Comparison of ENCODE assay signal across 19 cellular contexts in the genomic region with DNA sequence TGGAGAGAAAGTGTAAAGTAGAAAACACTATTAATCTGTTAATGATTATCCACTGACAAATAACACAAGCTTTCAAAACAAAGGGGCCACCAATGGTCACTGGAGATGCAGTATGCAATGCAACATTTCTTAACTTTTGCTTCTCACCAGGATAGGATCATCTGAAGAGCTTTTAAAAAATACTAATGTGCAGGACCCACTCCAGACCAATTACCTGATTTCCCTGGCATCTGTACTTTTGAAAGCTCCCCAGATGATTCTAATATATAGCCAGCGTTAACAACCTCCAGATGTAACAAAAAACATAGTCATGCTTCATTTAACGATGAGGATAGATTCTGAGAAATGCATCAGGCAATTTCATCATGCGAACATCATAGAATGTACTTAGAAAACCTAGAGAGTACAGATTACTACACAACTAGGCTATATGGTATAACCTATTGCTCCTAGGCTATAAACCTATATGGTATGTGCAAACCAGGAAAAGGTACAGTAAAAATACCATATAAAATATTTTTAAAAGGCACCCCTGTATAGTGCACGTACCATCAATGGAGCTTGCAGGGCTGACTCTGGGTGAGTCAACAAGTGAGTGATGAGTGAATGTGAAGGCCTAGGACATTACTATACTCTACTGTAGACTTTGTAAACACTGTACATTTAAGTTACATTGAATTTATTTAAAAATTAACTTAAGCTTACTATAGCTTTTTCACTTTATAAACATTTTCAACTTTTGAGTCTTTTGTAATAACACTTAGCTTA.
A peak's percentile ranks its signal among the peaks of the same experiment; 100 is the strongest.
DNase-seq lines count a peak whose midpoint lies in the region; ATAC-seq and TF ChIP-seq lines count a peak whose summit lies in the region.
"Had no signal": no experiment of that assay in that cellular context is flagged by ENCODE, and none has a peak within 500 bp of the region (broad histone marks: within the 10 kb centered on the region; RNA-seq: fewer than 3 reads in every experiment).

No MANE protein-coding gene starts in this region.

- DNase-seq in A673 (ENCODE audit: low spot score) (peak; percentile 36), HCEC 1CT (peak; percentile 76), SK-N-MC (ENCODE audit: low read depth, low spot score) (peak; percentile 35), fibroblast of villous mesenchyme (ENCODE audit: low read depth) (peak; percentile 38), adrenal gland (no peak)
- DNase-seq in activated naive CD4-positive, alpha-beta T cell treated with anti-CD3 and anti-CD28 coated beads, Interleukin-2, amount 50 U/mL, for 72 hours (ENCODE audit: low spot score in 2 of 2) = no peak
- DNase-seq: activated naive CD4-positive, alpha-beta T cell treated with anti-CD3 and anti-CD28 coated beads, Interleukin-2, amount 10 ng/mL, durations not matched to agents 7 days and 5 days; activated T-cell treated with anti-CD3 and anti-CD28 coated beads for 4 hours; effector CD8-positive, alpha-beta T cell; KBM-7; NCI-H1436 treated with DMSO at 0.1 percent for 48 hours; sigmoid colon; stimulated activated CD4-positive, alpha-beta T cell treated with anti-CD3 and anti-CD28 coated beads, Interleukin-4, amount 100 ng/mL, for 24 hours; thyroid gland had no signal

- WGBS in adrenal gland, 4 donors = 87 to 94% (median 92%) methylated on average over 4 of the region's 4 CpGs

- H3K9me3 ChIP-seq in A673 (ENCODE audit: low read depth, low read length, poor library complexity, severe bottlenecking) = no peaks in the 10 kb centered on the region
- no peaks in the 10 kb centered on the region for H3K9me3 ChIP-seq in SK-N-MC (ENCODE audit: low read depth, low read length)
- no peaks in the 10 kb centered on the region for H3K9me3 ChIP-seq in adrenal gland (replicated peaks in 1 of 3)
- H3K9me3 ChIP-seq: neutrophil, sigmoid colon, thyroid gland had no signal

- ATAC-seq in esophagus mucosa = no peak
- no peak for ATAC-seq in HG02798 (IDR thresholded peaks at IDR 0.05; ENCODE audit: poor library complexity, unreplicated experiment)
- ATAC-seq in activated naive CD4-positive, alpha-beta T cell treated with anti-CD3 and anti-CD28 coated beads, Interleukin-2, amount 50 U/mL, for 72 hours = no peak

- H3K4me1 ChIP-seq in A673 (ENCODE audit: insufficient read depth, low read length, poor library complexity, severe bottlenecking) = peaks cover 22% of the 10 kb centered on the region
- H3K4me1 ChIP-seq in adrenal gland (replicated peaks in 1 of 2) = peaks cover 9 to 36% of the 10 kb centered on the region in 2 donors

- H3K27ac ChIP-seq in A673 (ENCODE audit: low read depth, low read length, poor library complexity, severe bottlenecking) = peak overlapping the region; percentile 21
- peak overlapping the region; percentile 37 for H3K27ac ChIP-seq in SK-N-MC
- no peak overlapping the region for H3K27ac ChIP-seq in adrenal gland
- H3K27ac ChIP-seq: cardiac muscle cell, neutrophil, RWPE1, sigmoid colon, thyroid gland had no signal

- TF ChIP-seq POLR2A in adrenal gland (IDR thresholded peaks at IDR 0.05) = no peak

- no TSS peak for BruUV-seq in A673 (replicated peaks; lab: Mats Ljungman, UMichigan)

- no peak overlapping the region for H3K27ac Mint-ChIP-seq in activated naive CD4-positive, alpha-beta T cell treated with anti-CD3 and anti-CD28 coated beads, Interleukin-2, amount 50 U/mL, for 72 hours
- H3K27ac Mint-ChIP-seq: activated naive CD4-positive, alpha-beta T cell treated with anti-CD3 and anti-CD28 coated beads, Interleukin-2, amount 10 ng/mL, durations not matched to agents 7 days and 5 days had no signal

- no peak for TF ChIP-seq CTCF in A673 (conservative IDR thresholded peaks at IDR 0.05; ENCODE audit: low read depth, low read length)
- TF ChIP-seq CTCF in fibroblast of villous mesenchyme (IDR thresholded peaks at IDR 0.05; ENCODE audit: insufficient read depth, low read depth, low read length) = no peak
- TF ChIP-seq CTCF in adrenal gland (IDR thresholded peaks at IDR 0.05) = no peak

- no peak overlapping the region for H3K9ac ChIP-seq in SK-N-MC (ENCODE audit: insufficient read length)

- CTCF ChIA-PET in A673 (lab: Charles Lee) = no interaction called here

- POLR2A ChIA-PET in A673 (lab: Charles Lee; ENCODE audit: low non-redundant PET) = no interaction called here

- no peaks in the 10 kb centered on the region for H3K9me3 Mint-ChIP-seq in activated naive CD4-positive, alpha-beta T cell treated with anti-CD3 and anti-CD28 coated beads, Interleukin-2, amount 50 U/mL, for 72 hours
- H3K9me3 Mint-ChIP-seq: activated naive CD4-positive, alpha-beta T cell treated with anti-CD3 and anti-CD28 coated beads, Interleukin-2, amount 10 ng/mL, durations not matched to agents 7 days and 5 days had no signal

- H3K36me3 ChIP-seq in A673 (ENCODE audit: insufficient read depth, low read length, poor library complexity, severe bottlenecking) = no peaks in the 10 kb centered on the region
- no peaks in the 10 kb centered on the region for H3K36me3 ChIP-seq in SK-N-MC (ENCODE audit: insufficient read depth, low read length)
- H3K36me3 ChIP-seq in adrenal gland (replicated peaks in 1 of 2) = no peaks in the 10 kb centered on the region
- H3K36me3 ChIP-seq: cardiac muscle cell, neutrophil, sigmoid colon, thyroid gland had no signal

- intact Hi-C loops in A673 (cut with micrococcal nuclease; ENCODE audit: unreplicated experiment) (no loop called here), adrenal gland (cut with DNase I) (no loop called here)

- H3K4me3 ChIP-seq in A673 (ENCODE audit: low read depth, low read length, poor library complexity, severe bottlenecking) (no peak overlapping the region), SK-N-MC (peak overlapping the region; percentile 20; the same call in 1 of the 2 replicates), fibroblast of villous mesenchyme (ENCODE audit: low read depth, low read length) (no peak overlapping the region), adrenal gland (no peak overlapping the region)
- H3K4me3 ChIP-seq: cardiac muscle cell, sigmoid colon, thyroid gland had no signal

- no peaks in the 10 kb centered on the region for H3K36me3 Mint-ChIP-seq in activated naive CD4-positive, alpha-beta T cell treated with anti-CD3 and anti-CD28 coated beads, Interleukin-2, amount 50 U/mL, for 72 hours

- H3K27me3 ChIP-seq in A673 (replicated peaks; ENCODE audit: insufficient read depth, low read depth, low read length, poor library complexity) (no peaks in the 10 kb centered on the region), adrenal gland (no peaks in the 10 kb centered on the region)
- H3K27me3 ChIP-seq: cardiac muscle cell, neutrophil, sigmoid colon, thyroid gland had no signal

Comparison
In these comparisons a context has a peak if more than half of its experiments do, and no peak if none do; other contexts are left out.
1. DNase-seq: peak in A673 (single experiment), HCEC 1CT (single experiment), SK-N-MC (single experiment) and fibroblast of villous mesenchyme (single experiment); none in activated naive CD4-positive, alpha-beta T cell treated with anti-CD3 and anti-CD28 coated beads, Interleukin-2, amount 50 U/mL, for 72 hours (0 of 2) and adrenal gland (0 of 7).
2. H3K27ac ChIP-seq: peak in A673 (single experiment) and SK-N-MC (single experiment); none in adrenal gland (0 of 5).